Comparison of ENCODE assay signal across 8 cellular contexts in genomic region chr1:10494754-10495474, GRCh38. TPM values are rescaled to one million over a fixed set of nuclear protein-coding genes. Genes with fewer than 3 reads are reported as not detected.
DNase-seq lines count a peak whose midpoint lies in the region; ATAC-seq, FAIRE-seq and TF ChIP-seq lines count a peak whose summit lies in the region.

No MANE protein-coding gene starts in this region.

- H3K9me3 ChIP-seq in OCI-LY3 (ENCODE audit: insufficient read depth, low read length), result no peaks in the 10 kb centered on the region

- H3K27me3 ChIP-seq in OCI-LY3 (ENCODE audit: low read depth, low read length), result no peaks in the 10 kb centered on the region

- ATAC-seq in GM21367 (IDR thresholded peaks at IDR 0.05; ENCODE audit: unreplicated experiment) (peak; percentile 51), esophagus mucosa (peak; percentile 61), naive B cell (ENCODE audit: low read depth in 2 of 2) (peak; percentile 90 to 93)

- CTCF ChIA-PET in Calu3 (lab: Charles Lee), result interaction anchor here (0.6 to 1.6 kb wide), 3 partner anchors 64 to 431 kb away, joined by 3 read pairs; partner anchors contain the start of genes CENPS and PGD

- peak overlapping the region; percentile 100 for H3K4me2 ChIP-seq in OCI-LY3 (ENCODE audit: low read length)

- intact Hi-C loops in Calu3 (cut with micrococcal nuclease; ENCODE audit: unreplicated experiment), result loop anchor here (2.0 to 10.0 kb wide), 2 partner anchors 64 to 120 kb away; partner anchors contain the start of gene CENPS

- no peaks in the 10 kb centered on the region for H3K9me3 Mint-ChIP-seq in Calu3 (ENCODE audit: low read depth, unreplicated experiment)
- H3K9me3 Mint-ChIP-seq in naive B cell, result no peaks in the 10 kb centered on the region

- peak overlapping the region; percentile 70 for H3K27ac ChIP-seq in OCI-LY3 (ENCODE audit: low read length)

- H3K36me3 ChIP-seq in OCI-LY3 (replicated peaks; ENCODE audit: low read depth, low read length), result peaks cover 4% of the 10 kb centered on the region

- FAIRE-seq in HTR-8/SVneo (lab: Jason Lieb, UNC), result no peak

- H3K4me1 Mint-ChIP-seq in Calu3 (ENCODE audit: low read depth, unreplicated experiment) (peaks cover 19% of the 10 kb centered on the region), naive B cell (peaks cover 16 to 26% (median 22%) of the 10 kb centered on the region in 3 donors)

- H3K79me2 ChIP-seq in OCI-LY3 (ENCODE audit: low read length), result peaks cover 9% of the 10 kb centered on the region

- DNase-seq in Calu3 (peak; percentile 81), HTR-8/SVneo (ENCODE audit: insufficient read length, low spot score) (peak; percentile 75), activated T-cell treated with anti-CD3 and anti-CD28 coated beads for 24 hours (ENCODE audit: low read depth) (peak; percentile 66), naive B cell (peak; percentile 73)
- DNase-seq in stimulated activated CD8-positive, alpha-beta memory T cell treated with anti-CD3 and anti-CD28 coated beads, Interleukin-7, amount 100 ng/mL, for 48 hours (ENCODE audit: extremely low read depth in 1 of 2, low read depth in 1 of 2), result peak; percentile 40 to 54

- H3K27ac Mint-ChIP-seq in Calu3 (ENCODE audit: unreplicated experiment) (no peak overlapping the region), naive B cell (peak overlapping the region; percentile 89 to 98 (median 94))

- H3K4me3 Mint-ChIP-seq in Calu3 (ENCODE audit: low read depth, unreplicated experiment), result peak overlapping the region; percentile 28
- H3K4me3 Mint-ChIP-seq in naive B cell, result peak overlapping the region; percentile 70 to 95 (median 90)

- peak overlapping the region; percentile 83 for H3K4me3 ChIP-seq in OCI-LY3 (ENCODE audit: low read length)

- peak overlapping the region; percentile 54; the same call in 1 of the 2 replicates for H2AFZ ChIP-seq in OCI-LY3 (ENCODE audit: low read depth, low read length)

- H3K27me3 Mint-ChIP-seq in Calu3 (ENCODE audit: unreplicated experiment) (no peaks in the 10 kb centered on the region), naive B cell (no peaks in the 10 kb centered on the region)

- TF ChIP-seq CTCF in Calu3 (IDR thresholded peaks at IDR 0.05; ENCODE audit: unreplicated experiment) (peak; percentile 76), OCI-LY3 (IDR thresholded peaks at IDR 0.05; ENCODE audit: low read depth, low read length) (peak; percentile 75)

- H3K4me1 ChIP-seq in OCI-LY3 (ENCODE audit: low read length), result peaks cover 19% of the 10 kb centered on the region

- H3K9ac ChIP-seq in OCI-LY3 (ENCODE audit: low read length), result peak overlapping the region; percentile 58; the same call in 1 of the 2 replicates

- H3K36me3 Mint-ChIP-seq in Calu3 (ENCODE audit: insufficient read depth, unreplicated experiment), result no peaks in the 10 kb centered on the region
- peaks cover 0 to under 1% of the 10 kb centered on the region in 2 donors for H3K36me3 Mint-ChIP-seq in naive B cell

- no TSS peak for BruUV-seq in Calu3 (replicated peaks; lab: Mats Ljungman, UMichigan)

- H4K20me1 ChIP-seq in OCI-LY3 (ENCODE audit: insufficient read depth, low read length), result peaks cover 17% of the 10 kb centered on the region

RNA-seq across cellular contexts. Expression of gene PEX14, which starts 20.2 kb away (rescaled TPM):
- total RNA-seq in Calu3 (2022), result 17.6 and 17.7 TPM in 2 replicates
- total RNA-seq in esophagus mucosa, result 16.2 TPM
- polyA plus RNA-seq in naive B cell (ENCODE audit: low read depth in 6 of 6), result 1 to 10 TPM; 2.6 to 4.2 (median 3.6) TPM

RNA-seq across cellular contexts. Expression of gene DFFA, which starts 22.6 kb away (rescaled TPM):
- total RNA-seq in Calu3 (2022), result 45.2 and 50.6 TPM in 2 replicates
- 31.6 TPM for total RNA-seq in esophagus mucosa
- polyA plus RNA-seq in naive B cell (ENCODE audit: low read depth in 6 of 6), result 10 to 100 TPM; 21.1 to 35.6 (median 23.6) TPM

RNA-seq across cellular contexts. Expression of gene CORT, which starts 45.1 kb away (rescaled TPM):
- 0.73 TPM in 1 of 2 replicates, not detected in the other for total RNA-seq in Calu3 (2022)
- 0.28 TPM for total RNA-seq in esophagus mucosa
- polyA plus RNA-seq in naive B cell (ENCODE audit: low read depth in 6 of 6), result not detected

Comparison
In these comparisons a context has a peak if more than half of its experiments do, and no peak if none do; other contexts are left out.
1. Peak in every context shown above with its lines: DNase-seq, ATAC-seq, H3K4me3 ChIP-seq and H3K27ac ChIP-seq.